Comparison of ENCODE assay signal across 9 cellular contexts in the genomic region with DNA sequence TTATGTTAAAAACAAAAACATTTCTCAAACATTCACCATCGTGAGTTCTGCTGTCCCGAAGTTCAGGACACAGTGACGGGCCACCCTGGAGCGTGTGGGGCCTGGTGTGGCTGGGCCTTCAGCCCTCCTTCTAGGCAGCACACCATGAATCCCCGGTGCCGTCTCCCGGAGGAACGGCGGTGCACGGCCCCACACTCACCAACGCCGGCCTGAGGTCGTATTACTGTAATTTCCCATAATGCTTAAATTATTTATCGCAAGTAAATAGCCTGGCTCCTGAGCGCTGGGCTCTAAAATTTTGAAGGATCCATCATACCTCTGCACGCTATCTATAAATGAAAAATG. TPM values are rescaled to one million over a fixed set of nuclear protein-coding genes. Genes with fewer than 3 reads are reported as not detected.
DNase-seq lines count a peak whose midpoint lies in the region; ATAC-seq and TF ChIP-seq lines count a peak whose summit lies in the region.
"Had no signal": no experiment of that assay in that cellular context is flagged by ENCODE, and none has a peak within 500 bp of the region (broad histone marks: within the 10 kb centered on the region; RNA-seq: fewer than 3 reads in every experiment).

No MANE protein-coding gene starts in this region.

- H3K36me3 Mint-ChIP-seq in activated naive CD4-positive, alpha-beta T cell treated with anti-CD3 and anti-CD28 coated beads, Interleukin-2, amount 50 U/mL, for 24 hours, result no peaks in the 10 kb centered on the region
- no peaks in the 10 kb centered on the region for H3K36me3 Mint-ChIP-seq in activated CD4-positive, alpha-beta memory T cell treated with anti-CD3 and anti-CD28 coated beads, Interleukin-2, amount 10 ng/mL, durations not matched to agents 7 days and 5 days (ENCODE audit: low read depth)
- H3K36me3 Mint-ChIP-seq in memory B cell (no peaks in the 10 kb centered on the region), type B pancreatic cell (no peaks in the 10 kb centered on the region)

- POLR2A ChIA-PET in activated CD4-positive, alpha-beta memory T cell treated with anti-CD3 and anti-CD28 coated beads, Interleukin-2, amount 10 ng/mL, durations not matched to agents 7 days and 5 days (lab: Charles Lee), result no interaction called here

- peaks cover 16% of the 10 kb centered on the region for H3K4me1 Mint-ChIP-seq in activated naive CD4-positive, alpha-beta T cell treated with anti-CD3 and anti-CD28 coated beads, Interleukin-2, amount 50 U/mL, for 24 hours
- H3K4me1 Mint-ChIP-seq in activated CD4-positive, alpha-beta memory T cell treated with anti-CD3 and anti-CD28 coated beads, Interleukin-2, amount 10 ng/mL, durations not matched to agents 7 days and 5 days, result peaks cover 10% of the 10 kb centered on the region
- H3K4me1 Mint-ChIP-seq in memory B cell, result peaks cover 5% of the 10 kb centered on the region
- H3K4me1 Mint-ChIP-seq in type B pancreatic cell (ENCODE audit: unreplicated experiment), result peaks cover 3% of the 10 kb centered on the region

- TF ChIP-seq CTCF in type B pancreatic cell (conservative IDR thresholded peaks at IDR 0.05), result no peak

- H3K27me3 Mint-ChIP-seq in activated naive CD4-positive, alpha-beta T cell treated with anti-CD3 and anti-CD28 coated beads, Interleukin-2, amount 50 U/mL, for 24 hours, result no peaks in the 10 kb centered on the region
- peaks cover 33% of the 10 kb centered on the region for H3K27me3 Mint-ChIP-seq in activated CD4-positive, alpha-beta memory T cell treated with anti-CD3 and anti-CD28 coated beads, Interleukin-2, amount 10 ng/mL, durations not matched to agents 7 days and 5 days
- peaks cover 2% of the 10 kb centered on the region for H3K27me3 Mint-ChIP-seq in memory B cell
- peaks cover 62% of the 10 kb centered on the region for H3K27me3 Mint-ChIP-seq in type B pancreatic cell

- no peak overlapping the region for H3K27ac Mint-ChIP-seq in activated naive CD4-positive, alpha-beta T cell treated with anti-CD3 and anti-CD28 coated beads, Interleukin-2, amount 50 U/mL, for 24 hours
- H3K27ac Mint-ChIP-seq in activated CD4-positive, alpha-beta memory T cell treated with anti-CD3 and anti-CD28 coated beads, Interleukin-2, amount 10 ng/mL, durations not matched to agents 7 days and 5 days, result no peak overlapping the region
- H3K27ac Mint-ChIP-seq in memory B cell (no peak overlapping the region), type B pancreatic cell (no peak overlapping the region)

- ATAC-seq in memory B cell (ENCODE audit: low read depth), result no peak
- no peak for ATAC-seq in HG02588 (IDR thresholded peaks at IDR 0.05; ENCODE audit: unreplicated experiment)

- H3K4me3 Mint-ChIP-seq in activated naive CD4-positive, alpha-beta T cell treated with anti-CD3 and anti-CD28 coated beads, Interleukin-2, amount 50 U/mL, for 24 hours, result peak overlapping the region; percentile 91
- peak overlapping the region; percentile 8 for H3K4me3 Mint-ChIP-seq in activated CD4-positive, alpha-beta memory T cell treated with anti-CD3 and anti-CD28 coated beads, Interleukin-2, amount 10 ng/mL, durations not matched to agents 7 days and 5 days
- H3K4me3 Mint-ChIP-seq in memory B cell (peak overlapping the region; percentile 87), type B pancreatic cell (peak overlapping the region; percentile 76)

- no peaks in the 10 kb centered on the region for H3K9me3 Mint-ChIP-seq in activated naive CD4-positive, alpha-beta T cell treated with anti-CD3 and anti-CD28 coated beads, Interleukin-2, amount 50 U/mL, for 24 hours
- H3K9me3 Mint-ChIP-seq in activated CD4-positive, alpha-beta memory T cell treated with anti-CD3 and anti-CD28 coated beads, Interleukin-2, amount 10 ng/mL, durations not matched to agents 7 days and 5 days, result no peaks in the 10 kb centered on the region
- H3K9me3 Mint-ChIP-seq in memory B cell (no peaks in the 10 kb centered on the region), type B pancreatic cell (no peaks in the 10 kb centered on the region)
- H3K9me3 Mint-ChIP-seq: activated T-helper 2 cell treated with anti-CD3 and anti-CD28 coated beads, Interferon-gamma antibody, Interleukin-2, Interleukin-4, amounts not matched to agents 10 μg/mL and 5 μg/mL and 100 μg/mL, durations not matched to agents 14 hours and 24 hours and 36 hours had no signal

- CTCF ChIA-PET in activated CD4-positive, alpha-beta memory T cell treated with anti-CD3 and anti-CD28 coated beads, Interleukin-2, amount 10 ng/mL, durations not matched to agents 7 days and 5 days (lab: Charles Lee), result no interaction called here

- DNase-seq in activated naive CD4-positive, alpha-beta T cell treated with anti-CD3 and anti-CD28 coated beads, Interleukin-2, amount 50 U/mL, for 16 hours, result no peak
- DNase-seq in activated CD4-positive, alpha-beta memory T cell treated with anti-CD3 and anti-CD28 coated beads, Interleukin-2, amount 10 ng/mL, durations not matched to agents 7 days and 5 days, result no peak
- DNase-seq in memory B cell (ENCODE audit: low spot score in 2 of 2) (no peak), type B pancreatic cell (ENCODE audit: extremely low spot score, unreplicated experiment) (no peak), epidermal melanocyte (ENCODE audit: insufficient read length, low spot score) (no peak)
- DNase-seq in stimulated activated CD8-positive, alpha-beta memory T cell treated with anti-CD3 and anti-CD28 coated beads, Interleukin-4, amount 100 ng/mL, for 48 hours, result no peak

RNA-seq across cellular contexts. Expression of a gene that starts 1.4 kb away (rescaled TPM):
- total RNA-seq in activated CD4-positive, alpha-beta memory T cell treated with anti-CD3 and anti-CD28 coated beads, Interleukin-2, amount 10 ng/mL, durations not matched to agents 7 days and 5 days, result 10 to 100 TPM; 17.4 to 18.2 TPM
- total RNA-seq in type B pancreatic cell (ENCODE audit: low replicate concordance), result 8.0 and 12.9 TPM in 2 replicates

RNA-seq across cellular contexts. Expression of a gene that starts 25.7 kb away (rescaled TPM):
- total RNA-seq in activated CD4-positive, alpha-beta memory T cell treated with anti-CD3 and anti-CD28 coated beads, Interleukin-2, amount 10 ng/mL, durations not matched to agents 7 days and 5 days, result 1 to 10 TPM; 3.3 to 3.9 TPM
- total RNA-seq in type B pancreatic cell (ENCODE audit: low replicate concordance), result 8.9 and 14.2 TPM in 2 replicates

Comparison
In these comparisons a context has a peak if more than half of its experiments do, and no peak if none do; other contexts are left out.
1. H3K4me3 Mint-ChIP-seq: peak in every context shown above with its lines; median percentile 91 in activated naive CD4-positive, alpha-beta T cell treated with anti-CD3 and anti-CD28 coated beads, Interleukin-2, amount 50 U/mL, for 24 hours; 87 in memory B cell; 76 in type B pancreatic cell; 8 in activated CD4-positive, alpha-beta memory T cell treated with anti-CD3 and anti-CD28 coated beads, Interleukin-2, amount 10 ng/mL, durations not matched to agents 7 days and 5 days.